Comparison of ENCODE assay signal across 8 cellular contexts in the genomic region with DNA sequence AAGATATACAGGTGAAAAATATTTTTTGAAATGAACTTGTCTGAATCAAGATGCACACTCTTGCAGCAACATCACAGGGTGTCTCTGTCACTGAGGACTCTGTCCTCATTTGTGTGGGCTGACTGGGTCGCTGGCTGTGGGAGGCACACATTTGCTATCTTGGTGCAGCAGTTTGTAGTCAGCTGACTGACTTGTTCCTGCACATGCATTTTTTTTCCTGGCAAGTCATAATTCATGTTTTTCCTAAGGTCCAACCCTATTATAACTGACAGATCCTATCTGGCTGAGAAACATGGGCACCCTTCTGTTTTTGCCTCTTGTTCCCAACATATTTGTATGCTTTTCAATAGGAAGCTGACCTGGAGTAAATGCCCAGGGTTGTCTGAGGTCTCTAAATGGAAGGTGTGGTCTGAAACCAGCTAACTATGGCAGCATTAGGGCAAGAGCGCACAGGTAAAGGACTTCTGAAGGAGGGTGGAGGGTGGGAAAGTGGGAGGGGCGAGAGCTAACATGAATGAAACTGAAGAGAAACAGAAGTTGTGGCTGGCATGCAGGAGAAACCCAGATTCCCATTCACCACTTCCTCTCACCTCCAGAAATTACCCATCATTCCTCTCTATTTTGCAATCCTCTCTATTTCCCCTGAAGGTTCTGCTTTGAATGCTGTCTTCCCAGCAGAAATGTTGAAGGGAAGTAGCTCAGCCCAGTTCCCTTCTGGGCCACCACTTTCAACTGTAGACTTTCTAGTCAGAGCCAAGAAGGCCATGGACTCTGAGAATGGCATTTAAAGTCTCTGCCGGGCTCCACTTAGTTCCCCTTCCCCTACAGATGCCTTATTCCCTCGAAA.
DNase-seq lines count a peak whose midpoint lies in the region; ATAC-seq, FAIRE-seq and TF ChIP-seq lines count a peak whose summit lies in the region.

No MANE protein-coding gene starts in this region.

- no peak for TF ChIP-seq POLR2A in vagina (IDR thresholded peaks at IDR 0.05)
- no peak for TF ChIP-seq POLR2A in GM12892 (IDR thresholded peaks at IDR 0.05; ENCODE audit: low read depth, low read length)

- H3K27me3 ChIP-seq in layer of hippocampus (ENCODE audit: control insufficient read depth, insufficient read depth, low read length) (no peaks in the 10 kb centered on the region), vagina (no peaks in the 10 kb centered on the region)

- peaks cover 25% of the 10 kb centered on the region for H3K4me1 Mint-ChIP-seq in activated T-helper 17 cell treated with anti-CD3 and anti-CD28 coated beads, Interleukin-2, amount 50 U/mL, for 72 hours

- ATAC-seq in activated T-helper 17 cell treated with anti-CD3 and anti-CD28 coated beads, Interleukin-2, amount 50 U/mL, for 72 hours (replicated peaks) = no peak

- no peaks in the 10 kb centered on the region for H3K27me3 Mint-ChIP-seq in activated T-helper 17 cell treated with anti-CD3 and anti-CD28 coated beads, Interleukin-2, amount 50 U/mL, for 72 hours

- FAIRE-seq in GM12892 (lab: Jason Lieb, UNC) = no peak

- H3K9me3 Mint-ChIP-seq in activated T-helper 17 cell treated with anti-CD3 and anti-CD28 coated beads, Interleukin-2, amount 50 U/mL, for 72 hours = no peaks in the 10 kb centered on the region

- no peaks in the 10 kb centered on the region for H3K36me3 ChIP-seq in vagina

- DNase-seq in stimulated activated CD4-positive, alpha-beta T cell treated with anti-CD3 and anti-CD28 coated beads, Interleukin-15, amount 100 ng/mL, for 24 hours = peak; percentile 35
- DNase-seq in stimulated activated CD4-positive, alpha-beta T cell treated with anti-CD3 and anti-CD28 coated beads, Interleukin-2, amount 100 ng/mL, for 48 hours = no peak
- DNase-seq in vagina (ENCODE audit: extremely low spot score in 2 of 2) = no peak
- no peak for DNase-seq in GM12892 (ENCODE audit: insufficient read length)
- DNase-seq in epidermal melanocyte (ENCODE audit: insufficient read length, low spot score) = no peak
- DNase-seq in inferior parietal cortex (ENCODE audit: extremely low spot score) = no peak

- H3K9me3 ChIP-seq in vagina = no peaks in the 10 kb centered on the region

- no peak for TF ChIP-seq CTCF in vagina (IDR thresholded peaks at IDR 0.05)

- peaks cover 22% of the 10 kb centered on the region for H3K36me3 Mint-ChIP-seq in activated T-helper 17 cell treated with anti-CD3 and anti-CD28 coated beads, Interleukin-2, amount 50 U/mL, for 72 hours (ENCODE audit: low read depth)

- H3K4me1 ChIP-seq in vagina = peaks cover 40% of the 10 kb centered on the region

- intact Hi-C loops in vagina (cut with DNase I) = no loop called here

- H3K27ac Mint-ChIP-seq in activated T-helper 17 cell treated with anti-CD3 and anti-CD28 coated beads, Interleukin-2, amount 50 U/mL, for 72 hours = peak overlapping the region; percentile 78

- H3K4me3 ChIP-seq in vagina = no peak overlapping the region

- H3K4me3 Mint-ChIP-seq in activated T-helper 17 cell treated with anti-CD3 and anti-CD28 coated beads, Interleukin-2, amount 50 U/mL, for 72 hours = peak overlapping the region; percentile 50

- H3K27ac ChIP-seq in layer of hippocampus (ENCODE audit: low read depth, low read length) = peak overlapping the region; percentile 8
- peak overlapping the region; percentile 70 for H3K27ac ChIP-seq in vagina
